In the genomic region with DNA sequence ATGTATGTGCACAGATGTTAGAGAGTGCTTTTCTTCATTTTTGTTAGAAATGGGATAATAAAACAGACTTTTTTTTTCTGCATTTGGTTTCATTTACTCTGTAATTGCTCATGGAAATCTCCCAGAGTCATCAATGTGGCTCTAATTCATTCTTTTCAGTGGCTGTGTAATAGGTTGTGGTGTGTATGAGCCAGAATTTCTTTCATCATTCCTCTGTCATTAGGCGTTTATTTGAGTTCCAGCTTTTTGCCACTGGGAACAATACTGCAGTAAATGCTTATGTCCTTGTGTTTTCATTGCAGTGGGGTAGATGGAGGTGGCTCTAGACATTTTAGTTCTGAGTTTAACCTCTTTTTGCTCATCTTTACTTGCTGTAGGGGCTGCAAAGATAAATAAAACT, we compare ENCODE assay signal across 21 cellular contexts.
DNase-seq lines count a peak whose midpoint lies in the region; ATAC-seq and TF ChIP-seq lines count a peak whose summit lies in the region.
"Had no signal": no experiment of that assay in that cellular context is flagged by ENCODE, and none has a peak within 500 bp of the region (broad histone marks: within the 10 kb centered on the region; RNA-seq: fewer than 3 reads in every experiment).

No MANE protein-coding gene starts in this region.

- no peaks in the 10 kb centered on the region for H3K27me3 ChIP-seq in mesenchymal stem cell (ENCODE audit: control insufficient read depth in 1 of 2, insufficient read depth in 1 of 2, low read length in 2 of 2)

- no peaks in the 10 kb centered on the region for H3K36me3 ChIP-seq in mesenchymal stem cell (ENCODE audit: control insufficient read depth in 1 of 2, insufficient read depth in 2 of 2, low read depth in 1 of 2, low read length in 2 of 2)

- DNase-seq in AG10803 (ENCODE audit: low read depth) (peak; percentile 75), HS-5 (ENCODE audit: low read depth) (peak; percentile 24), cardiac fibroblast (ENCODE audit: low read depth in 2 of 2) (peak; percentile 42 to 58), mesenchymal stem cell (peak; percentile 54), NCI-H510A (lab: John Stamatoyannopoulos, UW) (no peak), G401 (ENCODE audit: low spot score) (no peak)
- DNase-seq in activated CD4-positive, alpha-beta T cell treated with anti-CD3 and anti-CD28 coated beads for 1 hour: no peak
- DNase-seq: activated CD4-positive, alpha-beta T cell treated with anti-CD3 and anti-CD28 coated beads, Interleukin-2, amount 10 ng/mL, durations not matched to agents 24 days and 14 days; CD8-positive, alpha-beta memory T cell; central memory CD4-positive, alpha-beta T cell; DMS79; effector memory CD4-positive, alpha-beta T cell; hypothalamus; kidney; NCI-H1092; NCI-H2029 treated with DMSO at 0.1 percent for 48 hours; NCI-H446; stimulated activated CD4-positive, alpha-beta T cell treated with anti-CD3 and anti-CD28 coated beads, Interleukin-4, amount 100 ng/mL, for 24 hours; substantia nigra had no signal

- 82% methylated on average over 1 of the region's 1 CpG for WGBS in mesenchymal stem cell

- no peak overlapping the region for H2BK120ac ChIP-seq in mesenchymal stem cell (ENCODE audit: low read depth, low read length)

- H3K4me1 ChIP-seq in mesenchymal stem cell (ENCODE audit: control insufficient read depth, insufficient read depth, low read depth, low read length): peaks cover 4% of the 10 kb centered on the region

- H3K4me3 ChIP-seq in AG10803 (ENCODE audit: low read length): no peak overlapping the region
- H3K4me3 ChIP-seq in cardiac fibroblast (replicated peaks in 1 of 2; ENCODE audit: low read depth in 2 of 2, low read length in 2 of 2): no peak overlapping the region
- no peak overlapping the region for H3K4me3 ChIP-seq in mesenchymal stem cell (ENCODE audit: insufficient read depth in 1 of 2, low read depth in 1 of 2, low read length in 2 of 2)

- ATAC-seq in HG02970 (IDR thresholded peaks at IDR 0.05; ENCODE audit: low FRiP score, unreplicated experiment): no peak
- ATAC-seq: activated T-helper 17 cell treated with anti-CD3 and anti-CD28 coated beads, Interleukin-2, amount 50 U/mL, for 72 hours had no signal

- no peak overlapping the region for H3K4ac ChIP-seq in mesenchymal stem cell (ENCODE audit: low read depth in 1 of 2, low read length in 2 of 2)

- H3K4me2 ChIP-seq in mesenchymal stem cell (ENCODE audit: low read length, poor library complexity, severe bottlenecking): no peak overlapping the region

- in situ Hi-C loops in G401 (cut with HindIII; ENCODE audit: low sequenced_read_pairs): no loop called here

- H4K8ac ChIP-seq in mesenchymal stem cell (ENCODE audit: low read length): no peak overlapping the region

- H2BK12ac ChIP-seq in mesenchymal stem cell (ENCODE audit: low read length in 2 of 2): no peak overlapping the region

- no peaks in the 10 kb centered on the region for H3K79me1 ChIP-seq in mesenchymal stem cell (replicated peaks; ENCODE audit: low read length, poor library complexity, severe bottlenecking)

- H3K14ac ChIP-seq in mesenchymal stem cell (ENCODE audit: low read length in 2 of 2): no peak overlapping the region

- no peak overlapping the region for H3K23ac ChIP-seq in mesenchymal stem cell (ENCODE audit: low read length in 2 of 2)

- no peak overlapping the region for H3K27ac ChIP-seq in mesenchymal stem cell (ENCODE audit: low read length, poor library complexity, severe bottlenecking)

- H2BK15ac ChIP-seq in mesenchymal stem cell (ENCODE audit: low read depth, poor library complexity, severe bottlenecking): no peak overlapping the region

- no peaks in the 10 kb centered on the region for H3K9me3 ChIP-seq in mesenchymal stem cell (ENCODE audit: control insufficient read depth, low read length)

- no peak overlapping the region for H2BK5ac ChIP-seq in mesenchymal stem cell (ENCODE audit: low read depth, low read length, poor library complexity, severe bottlenecking)

- no peak overlapping the region for H4K91ac ChIP-seq in mesenchymal stem cell (ENCODE audit: low read length)

- no peak overlapping the region for H3K18ac ChIP-seq in mesenchymal stem cell (ENCODE audit: low read depth in 1 of 2, low read length in 2 of 2)

- H3K9ac ChIP-seq in mesenchymal stem cell (ENCODE audit: low read length): peak overlapping the region; percentile 87

- no peak for TF ChIP-seq CTCF in AG10803 (conservative IDR thresholded peaks at IDR 0.05; ENCODE audit: low read length)
- TF ChIP-seq CTCF in cardiac fibroblast (IDR thresholded peaks at IDR 0.05; ENCODE audit: low read depth, low read length): no peak

- no peak overlapping the region for H2AFZ ChIP-seq in mesenchymal stem cell (ENCODE audit: low read depth, low read length)

- H2AK5ac ChIP-seq in mesenchymal stem cell (ENCODE audit: low read length, severe bottlenecking): no peak overlapping the region

Comparison
In these comparisons a context has a peak if more than half of its experiments do, and no peak if none do; other contexts are left out.
1. DNase-seq: peak in AG10803 (single experiment), HS-5 (single experiment), cardiac fibroblast (2 of 2) and mesenchymal stem cell (single experiment); none in activated CD4-positive, alpha-beta T cell treated with anti-CD3 and anti-CD28 coated beads for 1 hour (single experiment), NCI-H510A (single experiment) and G401 (single experiment).